ENCODE assay signal across 15 cellular contexts in the genomic region with DNA sequence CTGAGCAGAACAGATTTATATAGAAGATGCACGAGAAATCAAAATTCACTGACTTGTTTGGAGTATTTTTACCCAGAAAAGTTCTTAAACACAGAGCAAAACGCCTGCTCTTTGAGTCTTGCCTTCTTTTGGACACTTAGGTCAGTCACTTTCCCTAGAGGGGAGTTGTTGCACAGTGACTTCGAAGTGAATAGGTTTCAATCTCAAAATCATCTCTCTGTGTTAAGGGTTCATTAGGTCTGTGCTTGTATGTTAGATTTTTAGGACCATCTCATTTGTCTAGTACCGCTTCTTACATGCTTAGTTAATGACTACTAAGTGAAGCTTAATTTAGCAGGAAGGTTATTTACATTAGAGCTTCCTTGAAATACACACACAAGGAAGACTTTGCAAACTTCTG. TPM values are rescaled to one million over a fixed set of nuclear protein-coding genes. Genes with fewer than 3 reads are reported as not detected.
DNase-seq lines count a peak whose midpoint lies in the region; ATAC-seq, FAIRE-seq and TF ChIP-seq lines count a peak whose summit lies in the region.
"Had no signal": no experiment of that assay in that cellular context is flagged by ENCODE, and none has a peak within 500 bp of the region (broad histone marks: within the 10 kb centered on the region; RNA-seq: fewer than 3 reads in every experiment).

No MANE protein-coding gene starts in this region.

- H3K9me3 ChIP-seq in left ventricle myocardium inferior (replicated peaks) = no peaks in the 10 kb centered on the region
- no peaks in the 10 kb centered on the region for H3K9me3 ChIP-seq in esophagus muscularis mucosa
- H3K9me3 ChIP-seq in pancreas = no peaks in the 10 kb centered on the region
- H3K9me3 ChIP-seq in uterus = no peaks in the 10 kb centered on the region
- H3K9me3 ChIP-seq: mucosa of descending colon had no signal

- no peak for FAIRE-seq in pancreas (lab: Jason Lieb, UNC)
- FAIRE-seq: bronchial epithelial cell had no signal

- TF ChIP-seq POLR2A in esophagus muscularis mucosa (IDR thresholded peaks at IDR 0.05; ENCODE audit: low read depth) (no peak), uterus (IDR thresholded peaks at IDR 0.05) (no peak)

- peak in 2 of 4 donors; percentile 9 to 15 for ATAC-seq in pancreas
- ATAC-seq: Panc1, T-helper 17 cell had no signal

- H3K36me3 ChIP-seq in left ventricle myocardium inferior = no peaks in the 10 kb centered on the region
- H3K36me3 ChIP-seq in esophagus muscularis mucosa = no peaks in the 10 kb centered on the region
- H3K36me3 ChIP-seq in pancreas = no peaks in the 10 kb centered on the region
- H3K36me3 ChIP-seq in uterus = no peaks in the 10 kb centered on the region

- H3K4me1 ChIP-seq in left ventricle myocardium inferior = peaks cover 18% of the 10 kb centered on the region
- H3K4me1 ChIP-seq in esophagus muscularis mucosa = peaks cover 4 to 38% (median 22%) of the 10 kb centered on the region in 4 donors
- H3K4me1 ChIP-seq in pancreas = peaks cover 29 to 38% (median 36%) of the 10 kb centered on the region in 3 donors
- no peaks in the 10 kb centered on the region for H3K4me1 ChIP-seq in uterus

- TF ChIP-seq CTCF in left ventricle myocardium inferior (IDR thresholded peaks at IDR 0.05; ENCODE audit: borderline replicate concordance) (no peak), esophagus muscularis mucosa (IDR thresholded peaks at IDR 0.05) (no peak), pancreas (IDR thresholded peaks at IDR 0.05) (no peak), uterus (IDR thresholded peaks at IDR 0.05) (no peak)

- WGBS in esophagus muscularis mucosa = 53% methylated on average over 4 of the region's 4 CpGs
- WGBS in pancreas, 2 donors = 0 to 6% methylated on average over 4 of the region's 4 CpGs

- TF ChIP-seq EP300 in esophagus muscularis mucosa (IDR thresholded peaks at IDR 0.05) = no peak

- H3K27me3 ChIP-seq in left ventricle myocardium inferior (ENCODE audit: low read depth) (no peaks in the 10 kb centered on the region), esophagus muscularis mucosa (no peaks in the 10 kb centered on the region), pancreas (no peaks in the 10 kb centered on the region), uterus (no peaks in the 10 kb centered on the region)

- no peaks in the 10 kb centered on the region for H3K9me3 Mint-ChIP-seq in activated CD4-positive, alpha-beta T cell treated with anti-CD3 and anti-CD28 coated beads, Interleukin-2, amount 10 ng/mL, durations not matched to agents 24 days and 14 days
- H3K9me3 Mint-ChIP-seq: activated CD4-positive, alpha-beta memory T cell treated with anti-CD3 and anti-CD28 coated beads, Interleukin-2, amount 10 ng/mL, durations not matched to agents 7 days and 5 days had no signal

- H3K27ac ChIP-seq in left ventricle myocardium inferior (replicated peaks) (peak overlapping the region; percentile 68), esophagus muscularis mucosa (replicated peaks in 1 of 4) (peak overlapping the region; percentile 13 to 62 (median 34)), pancreas (peak overlapping the region; percentile 12 to 91 (median 72)), uterus (peak overlapping the region; percentile 74 to 84)

- H3K27ac Mint-ChIP-seq in activated CD4-positive, alpha-beta T cell treated with anti-CD3 and anti-CD28 coated beads, Interleukin-2, amount 10 ng/mL, durations not matched to agents 24 days and 14 days = no peak overlapping the region
- H3K27ac Mint-ChIP-seq: activated CD4-positive, alpha-beta memory T cell treated with anti-CD3 and anti-CD28 coated beads, Interleukin-2, amount 10 ng/mL, durations not matched to agents 7 days and 5 days; T-helper 17 cell had no signal

- intact Hi-C loops in left ventricle myocardium inferior (cut with micrococcal nuclease) (no loop called here), cardiac septum (cut with DNase I) (loop anchor here (10.0 kb wide), 1 partner anchor 64 kb away; no protein-coding TSS in a partner anchor), esophagus muscularis mucosa (cut with DNase I) (no loop called here), pancreas (cut with DNase I) (no loop called here), uterus (cut with DNase I; ENCODE audit: low total_unique reads) (no loop called here)
- intact Hi-C loops in activated CD4-positive, alpha-beta T cell treated with anti-CD3 and anti-CD28 coated beads, Interleukin-2, amount 10 ng/mL, durations not matched to agents 24 days and 14 days (cut with micrococcal nuclease) = no loop called here

- in situ Hi-C loops in KBM-7 (cut with MboI; ENCODE audit: low pct_unique_long_range_greater_than_20kb, low sequenced_read_pairs) = no loop called here

- H3K27me3 Mint-ChIP-seq in activated CD4-positive, alpha-beta T cell treated with anti-CD3 and anti-CD28 coated beads, Interleukin-2, amount 10 ng/mL, durations not matched to agents 24 days and 14 days = peaks cover 25% of the 10 kb centered on the region

- H3K36me3 Mint-ChIP-seq in activated CD4-positive, alpha-beta T cell treated with anti-CD3 and anti-CD28 coated beads, Interleukin-2, amount 10 ng/mL, durations not matched to agents 24 days and 14 days (ENCODE audit: low read depth) = no peaks in the 10 kb centered on the region

- H3K4me3 ChIP-seq in left ventricle myocardium inferior = peak overlapping the region; percentile 60
- H3K4me3 ChIP-seq in esophagus muscularis mucosa = peak overlapping the region; percentile 40 to 58 (median 44)
- H3K4me3 ChIP-seq in pancreas = peak overlapping the region; percentile 28 to 46 (median 39)
- peak overlapping the region; percentile 18 to 38 for H3K4me3 ChIP-seq in uterus
- H3K4me3 ChIP-seq: mucosa of descending colon had no signal

- no peak overlapping the region for H3K4me3 Mint-ChIP-seq in activated CD4-positive, alpha-beta T cell treated with anti-CD3 and anti-CD28 coated beads, Interleukin-2, amount 10 ng/mL, durations not matched to agents 24 days and 14 days
- H3K4me3 Mint-ChIP-seq: activated CD4-positive, alpha-beta memory T cell treated with anti-CD3 and anti-CD28 coated beads, Interleukin-2, amount 10 ng/mL, durations not matched to agents 7 days and 5 days; T-helper 17 cell had no signal

- H3K4me1 Mint-ChIP-seq in activated CD4-positive, alpha-beta T cell treated with anti-CD3 and anti-CD28 coated beads, Interleukin-2, amount 10 ng/mL, durations not matched to agents 24 days and 14 days = no peaks in the 10 kb centered on the region
- H3K4me1 Mint-ChIP-seq: activated CD4-positive, alpha-beta memory T cell treated with anti-CD3 and anti-CD28 coated beads, Interleukin-2, amount 10 ng/mL, durations not matched to agents 7 days and 5 days had no signal

- DNase-seq in left ventricle myocardium inferior = no peak
- no peak for DNase-seq in cardiac septum (ENCODE audit: low spot score)
- DNase-seq in esophagus muscularis mucosa (ENCODE audit: extremely low spot score) = no peak
- no peak for DNase-seq in pancreas
- DNase-seq in uterus = no peak
- DNase-seq in KBM-7 = no peak
- DNase-seq in activated CD4-positive, alpha-beta T cell treated with anti-CD3 and anti-CD28 coated beads, Interleukin-2, amount 10 ng/mL, durations not matched to agents 24 days and 14 days = no peak
- no peak for DNase-seq in effector CD8-positive, alpha-beta T cell (lab: John Stamatoyannopoulos, UW)
- DNase-seq: activated CD4-positive, alpha-beta memory T cell treated with anti-CD3 and anti-CD28 coated beads, Interleukin-2, amount 10 ng/mL, durations not matched to agents 7 days and 5 days; activated effector memory CD4-positive, alpha-beta T cell treated with anti-CD3 and anti-CD28 coated beads, Interleukin-2, amount 50 U/mL, for 16 hours; NCI-H2227 treated with DMSO at 0.1 percent for 48 hours; T-helper 17 cell had no signal

RNA-seq across cellular contexts. Expression of gene ALDH1A1, which starts 1.8 kb away (rescaled TPM):
- total RNA-seq in left ventricle myocardium inferior = 20.7 TPM
- 6.2 TPM for total RNA-seq in cardiac septum
- 10 to 100 TPM; 66.4 to 97.5 (median 82.3) TPM for total RNA-seq in esophagus muscularis mucosa
- total RNA-seq in pancreas = 100 to 1,000 TPM; 141 to 259 (median 176) TPM
- polyA plus RNA-seq in pancreas = 100 to 1,000 TPM; 162 to 275 TPM
- 100 to 1,000 TPM in 3 of 4 donors, 10 to 100 TPM in 1; 87.9 to 287 (median 166) TPM for total RNA-seq in uterus
- not detected in 2 replicates for total RNA-seq in activated CD4-positive, alpha-beta T cell treated with anti-CD3 and anti-CD28 coated beads, Interleukin-2, amount 10 ng/mL, durations not matched to agents 24 days and 14 days
- total RNA-seq: activated CD4-positive, alpha-beta memory T cell treated with anti-CD3 and anti-CD28 coated beads, Interleukin-2, amount 10 ng/mL, durations not matched to agents 7 days and 5 days had no signal
